ENCODE assay signal across 8 cellular contexts in the genomic region with DNA sequence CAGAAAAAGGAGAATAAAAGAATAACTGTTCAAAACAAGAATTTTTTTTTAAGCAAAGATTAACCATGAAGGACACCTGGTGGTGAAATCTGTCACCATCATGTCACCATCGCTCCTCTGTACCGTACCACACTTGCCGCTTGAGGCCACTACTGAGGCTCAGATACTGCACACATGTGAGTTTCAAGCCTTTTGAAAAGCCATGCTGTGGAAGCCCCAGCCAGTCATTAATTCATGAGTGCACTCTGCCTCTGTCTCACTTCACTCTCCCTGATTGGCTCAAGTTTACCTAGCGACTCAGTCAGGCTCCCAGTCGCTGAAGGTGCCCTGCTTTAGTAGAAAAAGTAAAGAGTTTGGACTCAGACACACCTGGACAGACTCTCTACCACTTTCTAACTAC. TPM values are rescaled to one million over a fixed set of nuclear protein-coding genes. Genes with fewer than 3 reads are reported as not detected.
DNase-seq lines count a peak whose midpoint lies in the region; ATAC-seq and TF ChIP-seq lines count a peak whose summit lies in the region.

No MANE protein-coding gene starts in this region.

- TF ChIP-seq CTCF in GM12875 (IDR thresholded peaks at IDR 0.05; ENCODE audit: borderline replicate concordance, insufficient read depth, low read depth, low read length): peak; percentile 88
- no peak for TF ChIP-seq CTCF in CD8-positive, alpha-beta T cell (IDR thresholded peaks at IDR 0.05)

- no peak overlapping the region for H3K27ac ChIP-seq in CD8-positive, alpha-beta T cell (ENCODE audit: low read depth, low read length)

- peak; percentile 70 for DNase-seq in RPMI8226
- DNase-seq in kidney tubule cell (ENCODE audit: low spot score): peak; percentile 8
- DNase-seq in NCI-H1417 treated with DMSO at 0.1 percent for 48 hours (lab: John Stamatoyannopoulos, UW): no peak
- no peak for DNase-seq in CD8-positive, alpha-beta T cell
- no peak for DNase-seq in activated T-cell treated with anti-CD3 and anti-CD28 coated beads, Interleukin-2, amount 50 U/mL, for 1 hour

- H3K4me3 ChIP-seq in GM12875 (ENCODE audit: low read depth, low read length): no peak overlapping the region
- no peak overlapping the region for H3K4me3 ChIP-seq in CD8-positive, alpha-beta T cell (ENCODE audit: low read depth, low read length)

- H3K36me3 Mint-ChIP-seq in CD8-positive, alpha-beta T cell: no peaks in the 10 kb centered on the region

- no peak overlapping the region for H3K27ac Mint-ChIP-seq in CD8-positive, alpha-beta T cell

- no peaks in the 10 kb centered on the region for H3K9me3 Mint-ChIP-seq in CD8-positive, alpha-beta T cell

- intact Hi-C loops in CD8-positive, alpha-beta T cell (cut with DNase I, micrococcal nuclease): loop anchor here in 1 of 2 experiments (1.0 kb wide), 1 partner anchor 123 kb away; no protein-coding TSS in a partner anchor

- CTCF ChIA-PET in CD8-positive, alpha-beta T cell (lab: Charles Lee): no interaction called here

- H3K4me3 Mint-ChIP-seq in CD8-positive, alpha-beta T cell: no peak overlapping the region

- H3K36me3 ChIP-seq in CD8-positive, alpha-beta T cell (ENCODE audit: insufficient read depth, low read length): no peaks in the 10 kb centered on the region

- no peaks in the 10 kb centered on the region for H3K27me3 ChIP-seq in CD8-positive, alpha-beta T cell (ENCODE audit: insufficient read depth, low read length)

- ATAC-seq in GM21367 (IDR thresholded peaks at IDR 0.05; ENCODE audit: unreplicated experiment) (peak; percentile 97), HG03457 (IDR thresholded peaks at IDR 0.05; ENCODE audit: unreplicated experiment) (peak; percentile 91)
- no peak for ATAC-seq in CD8-positive, alpha-beta T cell

- H3K9me3 ChIP-seq in CD8-positive, alpha-beta T cell (ENCODE audit: low read length): no peaks in the 10 kb centered on the region

- no peaks in the 10 kb centered on the region for H3K4me1 Mint-ChIP-seq in CD8-positive, alpha-beta T cell (ENCODE audit: low read depth)

- POLR2A ChIA-PET in CD8-positive, alpha-beta T cell (lab: Charles Lee): no interaction called here

- peaks cover 2% of the 10 kb centered on the region for H3K27me3 Mint-ChIP-seq in CD8-positive, alpha-beta T cell (ENCODE audit: low read depth)

- no peaks in the 10 kb centered on the region for H3K4me1 ChIP-seq in CD8-positive, alpha-beta T cell (ENCODE audit: insufficient read depth, low read length)

RNA-seq across cellular contexts. Expression of a gene that starts 6.6 kb away (rescaled TPM):
- not detected for total RNA-seq in CD8-positive, alpha-beta T cell

RNA-seq across cellular contexts. Expression of a gene that starts 29.2 kb away (rescaled TPM):
- not detected for total RNA-seq in CD8-positive, alpha-beta T cell

RNA-seq across cellular contexts. Expression of a gene that starts 30.3 kb away (rescaled TPM):
- 10 to 100 TPM; 12.3 to 13.2 TPM for total RNA-seq in CD8-positive, alpha-beta T cell

RNA-seq across cellular contexts. Expression of a gene that starts 56.6 kb away (rescaled TPM):
- not detected for total RNA-seq in CD8-positive, alpha-beta T cell

Comparison
In these comparisons a context has a peak if more than half of its experiments do, and no peak if none do; other contexts are left out.
1. DNase-seq: peak in RPMI8226 (single experiment) and kidney tubule cell (single experiment); none in NCI-H1417 treated with DMSO at 0.1 percent for 48 hours (single experiment), CD8-positive, alpha-beta T cell (0 of 7) and activated T-cell treated with anti-CD3 and anti-CD28 coated beads, Interleukin-2, amount 50 U/mL, for 1 hour (single experiment).